ENCODE assay signal across 8 cellular contexts in the genomic region with DNA sequence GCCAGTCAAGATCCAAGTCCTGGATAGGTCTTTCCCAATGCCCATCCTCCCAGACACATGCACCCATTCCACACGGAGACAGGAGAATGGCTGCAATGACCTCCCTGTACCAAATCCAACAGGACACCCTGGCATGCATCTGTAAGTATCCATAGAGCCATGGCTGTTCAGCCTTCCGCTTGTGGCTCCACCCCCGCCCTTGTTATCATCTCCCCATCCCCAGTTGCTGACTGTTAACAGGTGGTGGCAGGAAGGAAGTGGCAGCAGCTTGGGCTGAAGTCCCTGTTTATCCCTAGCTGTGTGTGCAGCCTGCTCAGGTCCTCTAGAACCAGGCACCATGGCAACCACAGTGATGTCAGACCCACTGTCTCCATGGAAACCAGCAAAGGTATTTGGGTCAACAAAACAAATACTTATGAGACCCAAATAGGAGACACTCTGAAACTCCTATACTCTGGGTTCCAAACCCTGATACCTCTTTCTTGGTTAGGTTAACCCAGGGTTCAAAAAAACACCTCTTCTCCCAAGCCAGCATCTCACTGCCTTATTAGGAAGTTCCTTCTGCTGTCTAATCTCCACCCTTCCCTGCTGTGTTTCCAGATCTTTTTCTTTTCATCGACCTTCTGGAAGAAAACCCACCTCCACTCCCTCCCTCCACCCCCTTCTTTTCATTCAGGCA. TPM values are rescaled to one million over a fixed set of nuclear protein-coding genes. Genes with fewer than 3 reads are reported as not detected.
DNase-seq lines count a peak whose midpoint lies in the region; ATAC-seq and TF ChIP-seq lines count a peak whose summit lies in the region.

No MANE protein-coding gene starts in this region.

- TSS peak; percentile 2 for BruUV-seq in Caco-2 (replicated peaks; lab: Mats Ljungman, UMichigan)

- H3K9me3 Mint-ChIP-seq in Caco-2 (ENCODE audit: unreplicated experiment) = no peaks in the 10 kb centered on the region
- H3K9me3 Mint-ChIP-seq in central memory CD8-positive, alpha-beta T cell = no peaks in the 10 kb centered on the region

- H3K27me3 ChIP-seq in Caco-2 (replicated peaks; ENCODE audit: control insufficient read depth, insufficient read depth, low read length) (no peaks in the 10 kb centered on the region), WERI-Rb-1 (ENCODE audit: insufficient read depth, low read depth, severe bottlenecking) (no peaks in the 10 kb centered on the region)

- peak; percentile 66 for ATAC-seq in GM21529 (IDR thresholded peaks at IDR 0.05; ENCODE audit: unreplicated experiment)
- peak; percentile 90 for ATAC-seq in central memory CD8-positive, alpha-beta T cell (replicated peaks; ENCODE audit: extremely low read depth, poor library complexity, severe bottlenecking)

- peak overlapping the region; percentile 88 for H3K27ac ChIP-seq in WERI-Rb-1

- TF ChIP-seq CTCF in Caco-2 (IDR thresholded peaks at IDR 0.05; ENCODE audit: insufficient read depth in 1 of 2, low read depth in 1 of 2, low read length in 1 of 2, severe bottlenecking in 1 of 2, unreplicated experiment in 1 of 2) = no peak
- TF ChIP-seq CTCF in WERI-Rb-1 (IDR thresholded peaks at IDR 0.05; ENCODE audit: low read depth, low read length) = no peak

- POLR2A ChIA-PET in Caco-2 (lab: Charles Lee) = interaction anchor here (0.6 to 3.5 kb wide), 8 partner anchors 10 to 44 kb away, joined by 3 to 34 read pairs (median 6); partner anchors contain the start of genes FLAD1, PMVK and SHC1

- H3K4me3 ChIP-seq in Caco-2 (ENCODE audit: low read depth, low read length) = peak overlapping the region; percentile 43
- H3K4me3 ChIP-seq in WERI-Rb-1 (ENCODE audit: low read depth, low read length) = peak overlapping the region; percentile 58

- H3K36me3 ChIP-seq in Caco-2 (ENCODE audit: control insufficient read depth, insufficient read depth, low read length) (peaks cover 3% of the 10 kb centered on the region), WERI-Rb-1 (peaks cover 40% of the 10 kb centered on the region)

- no peaks in the 10 kb centered on the region for H3K9me3 ChIP-seq in Caco-2
- H3K9me3 ChIP-seq in WERI-Rb-1 (ENCODE audit: severe bottlenecking) = no peaks in the 10 kb centered on the region

- CTCF ChIA-PET in Caco-2 (lab: Charles Lee) = interaction anchor here (0.7 to 1.8 kb wide), 9 partner anchors 9 to 395 kb away, joined by 3 to 10 read pairs (median 6); partner anchors contain the start of genes PMVK and SHC1

- peak overlapping the region; percentile 80 for H3K4me3 Mint-ChIP-seq in Caco-2 (ENCODE audit: unreplicated experiment)
- peak overlapping the region; percentile 97 for H3K4me3 Mint-ChIP-seq in central memory CD8-positive, alpha-beta T cell

- H3K27ac Mint-ChIP-seq in Caco-2 (ENCODE audit: unreplicated experiment) = peak overlapping the region; percentile 79
- peak overlapping the region; percentile 98 for H3K27ac Mint-ChIP-seq in central memory CD8-positive, alpha-beta T cell (ENCODE audit: low read depth)

- peak; percentile 48 to 55 for DNase-seq in Caco-2
- DNase-seq in NCI-H128 (lab: John Stamatoyannopoulos, UW; ENCODE audit: unreplicated experiment) = peak; percentile 39
- DNase-seq in WERI-Rb-1 = peak; percentile 93
- peak; percentile 80 to 96 for DNase-seq in central memory CD8-positive, alpha-beta T cell (ENCODE audit: low spot score in 2 of 2)
- DNase-seq in left kidney (ENCODE audit: low read depth, low spot score) = peak; percentile 93
- DNase-seq in stimulated activated CD4-positive, alpha-beta T cell treated with anti-CD3 and anti-CD28 coated beads, Interleukin-2, amount 100 ng/mL, for 48 hours = peak; percentile 63 to 73
- DNase-seq in SIG-M5 treated with dmso at 0.1 percent for 504 hours (lab: John Stamatoyannopoulos, UW; ENCODE audit: unreplicated experiment) = no peak

- H3K27me3 Mint-ChIP-seq in Caco-2 (ENCODE audit: insufficient read depth, unreplicated experiment) = no peaks in the 10 kb centered on the region
- no peaks in the 10 kb centered on the region for H3K27me3 Mint-ChIP-seq in central memory CD8-positive, alpha-beta T cell

- peaks cover 16% of the 10 kb centered on the region for H3K4me1 Mint-ChIP-seq in Caco-2 (ENCODE audit: low read depth, unreplicated experiment)
- H3K4me1 Mint-ChIP-seq in central memory CD8-positive, alpha-beta T cell = peaks cover 61% of the 10 kb centered on the region

- H3K36me3 Mint-ChIP-seq in Caco-2 (ENCODE audit: insufficient read depth, unreplicated experiment) = peaks cover 25% of the 10 kb centered on the region
- H3K36me3 Mint-ChIP-seq in central memory CD8-positive, alpha-beta T cell (ENCODE audit: insufficient read depth) = peaks cover 62% of the 10 kb centered on the region

- peaks cover 10% of the 10 kb centered on the region for H3K4me1 ChIP-seq in Caco-2

- intact Hi-C loops in Caco-2 (cut with micrococcal nuclease; ENCODE audit: unreplicated experiment) = loop anchor here (5.0 kb wide), 1 partner anchor 107 kb away; the partner anchor contains the start of gene EFNA4

RNA-seq across cellular contexts. Expression of gene PBXIP1, which starts 0.7 kb away (rescaled TPM):
- total RNA-seq in Caco-2 (2022) = 24.0 and 24.6 TPM in 2 replicates

RNA-seq across cellular contexts. Expression of gene PYGO2, which starts 6.4 kb away (rescaled TPM):
- 34.1 and 34.9 TPM in 2 replicates for total RNA-seq in Caco-2 (2022)

RNA-seq across cellular contexts. Expression of gene SHC1, which starts 15.4 kb away (rescaled TPM):
- 58.0 and 59.6 TPM in 2 replicates for total RNA-seq in Caco-2 (2022)

RNA-seq across cellular contexts. Expression of gene PMVK, which starts 18.7 kb away (rescaled TPM):
- total RNA-seq in Caco-2 (2022) = 25.1 and 25.2 TPM in 2 replicates

RNA-seq across cellular contexts. Expression of gene CKS1B, which starts 19.3 kb away (rescaled TPM):
- 243 and 259 TPM in 2 replicates for total RNA-seq in Caco-2 (2022)
